In the genomic region with DNA sequence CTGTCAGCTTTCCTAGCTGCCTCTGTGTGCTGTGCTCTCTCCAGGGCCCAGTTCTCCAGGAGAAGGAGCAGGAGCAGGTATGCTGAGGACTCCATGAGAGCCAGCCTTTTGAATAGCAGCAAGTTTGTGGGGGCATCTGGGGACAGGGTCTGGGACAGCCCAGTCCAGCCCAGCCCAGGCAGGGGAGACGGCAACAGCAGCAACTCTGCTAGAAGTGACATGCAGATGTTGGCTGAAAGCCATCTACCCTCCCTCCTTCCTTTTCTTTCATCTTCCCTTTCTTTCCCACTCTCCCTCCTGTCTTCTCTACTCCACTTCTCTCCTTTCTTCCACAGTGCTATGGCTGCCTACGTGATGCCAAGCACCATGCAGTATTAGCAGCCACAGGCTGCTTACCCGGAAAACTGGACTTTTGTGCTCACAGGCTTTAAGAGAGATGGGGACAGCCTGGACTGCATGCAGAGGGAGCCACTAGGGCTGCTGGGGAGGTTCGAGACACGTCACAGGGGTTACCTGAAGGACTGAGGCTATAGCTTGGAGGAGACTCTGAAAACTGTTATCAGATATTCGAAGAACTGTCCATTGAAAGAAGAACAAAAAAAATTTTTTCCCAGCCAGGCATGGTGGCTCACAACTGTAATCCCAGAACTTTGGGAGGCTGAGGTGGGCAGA, we compare ENCODE assay signal across 19 cellular contexts. TPM values are rescaled to one million over a fixed set of nuclear protein-coding genes. Genes with fewer than 3 reads are reported as not detected.
DNase-seq lines count a peak whose midpoint lies in the region; ATAC-seq, FAIRE-seq and TF ChIP-seq lines count a peak whose summit lies in the region.
"Had no signal": no experiment of that assay in that cellular context is flagged by ENCODE, and none has a peak within 500 bp of the region (broad histone marks: within the 10 kb centered on the region; RNA-seq: fewer than 3 reads in every experiment).

No MANE protein-coding gene starts in this region.

- H3K9me3 Mint-ChIP-seq in T-helper 2 cell treated with Interferon-gamma antibody and Interleukin-4, amounts not matched to agents 5 μg/mL and 100 μg/mL, for 36 hours = peaks cover 12% of the 10 kb centered on the region
- H3K9me3 Mint-ChIP-seq in activated CD8-positive, alpha-beta T cell treated with anti-CD3 and anti-CD28 coated beads for 36 hours = no peaks in the 10 kb centered on the region
- H3K9me3 Mint-ChIP-seq in CD4-positive, alpha-beta T cell = no peaks in the 10 kb centered on the region
- H3K9me3 Mint-ChIP-seq: nephron progenitor cell had no signal

- H3K4me3 ChIP-seq in HCT116 (replicated peaks in 1 of 2; ENCODE audit: low read depth in 1 of 2, low read length in 2 of 2) = no peak overlapping the region
- no peak overlapping the region for H3K4me3 ChIP-seq in fibroblast of pulmonary artery (replicated peaks; ENCODE audit: low read depth, low read length)
- H3K4me3 ChIP-seq: lung, tibial artery had no signal

- H3K27me3 ChIP-seq in HCT116 (ENCODE audit: insufficient read depth, low read length) = peaks cover 3% of the 10 kb centered on the region; the same call in 1 of the 2 replicates
- no peaks in the 10 kb centered on the region for H3K27me3 ChIP-seq in CD4-positive, alpha-beta T cell (ENCODE audit: control insufficient read depth, insufficient read depth, low read length)
- H3K27me3 ChIP-seq: tibial artery had no signal

- H3K27ac Mint-ChIP-seq in T-helper 2 cell treated with Interferon-gamma antibody and Interleukin-4, amounts not matched to agents 5 μg/mL and 100 μg/mL, for 36 hours = peak overlapping the region; percentile 71
- peak overlapping the region; percentile 20 for H3K27ac Mint-ChIP-seq in activated CD8-positive, alpha-beta T cell treated with anti-CD3 and anti-CD28 coated beads for 36 hours
- no peak overlapping the region for H3K27ac Mint-ChIP-seq in CD4-positive, alpha-beta T cell
- H3K27ac Mint-ChIP-seq: nephron progenitor cell had no signal

- POLR2A ChIA-PET in HCT116 (lab: Charles Lee) = no interaction called here
- POLR2A ChIA-PET in activated CD8-positive, alpha-beta T cell treated with anti-CD3 and anti-CD28 coated beads for 36 hours (lab: Charles Lee) = interaction anchor here (0.6 to 3.3 kb wide), 7 partner anchors 13 to 794 kb away, joined by 3 to 23 read pairs (median 4); a partner anchor contains a TSS
- POLR2A ChIA-PET in CD4-positive, alpha-beta T cell (lab: Charles Lee) = interaction anchor here (1.3 to 1.4 kb wide), 2 partner anchors 24 to 49 kb away, joined by 4 to 7 read pairs; a partner anchor contains a TSS

- TF ChIP-seq CTCF in HCT116 (IDR thresholded peaks at IDR 0.05 in 2 of 3, conservative IDR thresholded peaks at IDR 0.05 in 1 of 3; ENCODE audit: borderline replicate concordance in 1 of 3, insufficient read depth in 1 of 3, low read depth in 2 of 3, low read length in 2 of 3) = no peak
- TF ChIP-seq CTCF in activated CD8-positive, alpha-beta T cell treated with anti-CD3 and anti-CD28 coated beads for 36 hours (IDR thresholded peaks at IDR 0.05) = no peak
- TF ChIP-seq CTCF in fibroblast of pulmonary artery (IDR thresholded peaks at IDR 0.05; ENCODE audit: low read length, missing control alignments) = no peak
- no peak for TF ChIP-seq CTCF in D721Med (IDR thresholded peaks at IDR 0.05; ENCODE audit: insufficient read depth, missing control alignments)
- TF ChIP-seq CTCF in CD4-positive, alpha-beta T cell (IDR thresholded peaks at IDR 0.05) = no peak

- peaks cover 0 to 7% of the 10 kb centered on the region in 2 experiments; a peak in 1 of 4 replicates for H3K4me1 ChIP-seq in HCT116 (ENCODE audit: control insufficient read depth in 1 of 2, insufficient read depth in 2 of 2, low read length in 2 of 2)
- H3K4me1 ChIP-seq: tibial artery had no signal

- no peak overlapping the region for H3K27ac ChIP-seq in HCT116 (ENCODE audit: low read depth, low read length)
- no peak overlapping the region for H3K27ac ChIP-seq in CD4-positive, alpha-beta T cell (ENCODE audit: low read depth, low read length)
- H3K27ac ChIP-seq: tibial artery had no signal

- no peaks in the 10 kb centered on the region for H3K27me3 Mint-ChIP-seq in T-helper 2 cell treated with Interferon-gamma antibody and Interleukin-4, amounts not matched to agents 5 μg/mL and 100 μg/mL, for 36 hours (ENCODE audit: low read depth)
- no peaks in the 10 kb centered on the region for H3K27me3 Mint-ChIP-seq in activated CD8-positive, alpha-beta T cell treated with anti-CD3 and anti-CD28 coated beads for 36 hours
- H3K27me3 Mint-ChIP-seq in CD4-positive, alpha-beta T cell = no peaks in the 10 kb centered on the region

- BruUV-seq in HCT116 (replicated peaks; lab: Mats Ljungman, UMichigan) = no TSS peak

- H3K36me3 ChIP-seq in HCT116 (ENCODE audit: control insufficient read depth in 1 of 2, insufficient read depth in 2 of 2, low read length in 2 of 2) = no peaks in the 10 kb centered on the region
- H3K36me3 ChIP-seq: tibial artery had no signal

- peaks cover 11% of the 10 kb centered on the region for H3K36me3 Mint-ChIP-seq in T-helper 2 cell treated with Interferon-gamma antibody and Interleukin-4, amounts not matched to agents 5 μg/mL and 100 μg/mL, for 36 hours (ENCODE audit: low read depth)
- H3K36me3 Mint-ChIP-seq in activated CD8-positive, alpha-beta T cell treated with anti-CD3 and anti-CD28 coated beads for 36 hours (ENCODE audit: low read depth) = no peaks in the 10 kb centered on the region
- H3K36me3 Mint-ChIP-seq in CD4-positive, alpha-beta T cell (ENCODE audit: low read depth) = no peaks in the 10 kb centered on the region

- intact Hi-C loops in HCT116 (cut with micrococcal nuclease) (no loop called here), sciatic nerve (cut with DNase I) (no loop called here)
- intact Hi-C loops in activated CD8-positive, alpha-beta T cell treated with anti-CD3 and anti-CD28 coated beads for 36 hours (cut with micrococcal nuclease) = loop anchor here (5.0 kb wide), 2 partner anchors 48 to 128 kb away; no protein-coding TSS in a partner anchor
- intact Hi-C loops in CD4-positive, alpha-beta T cell (cut with DNase I, micrococcal nuclease) = no loop called here

- no peak overlapping the region for H3K4me2 ChIP-seq in HCT116 (ENCODE audit: low read length)

- no peaks in the 10 kb centered on the region for H4K20me1 ChIP-seq in HCT116 (ENCODE audit: insufficient read depth)

- ATAC-seq in HCT116 (0 out of 2 replicates have a peak, but pooled peaks have one; percentile 29), sciatic nerve (no peak)
- ATAC-seq in activated CD8-positive, alpha-beta T cell treated with anti-CD3 and anti-CD28 coated beads for 36 hours = no peak
- ATAC-seq in CD4-positive, alpha-beta T cell (ENCODE audit: poor library complexity) = no peak

- CTCF ChIA-PET in HCT116 (lab: Charles Lee) = no interaction called here
- CTCF ChIA-PET in activated CD8-positive, alpha-beta T cell treated with anti-CD3 and anti-CD28 coated beads for 36 hours (lab: Charles Lee) = interaction anchor here (0.9 to 1.6 kb wide), 3 partner anchors 48 to 65 kb away, joined by 3 read pairs; no protein-coding TSS in a partner anchor
- CTCF ChIA-PET in CD4-positive, alpha-beta T cell (lab: Charles Lee) = no interaction called here

- no peak overlapping the region for H3K9ac ChIP-seq in HCT116 (ENCODE audit: low read length)

- H3K4me1 Mint-ChIP-seq in T-helper 2 cell treated with Interferon-gamma antibody and Interleukin-4, amounts not matched to agents 5 μg/mL and 100 μg/mL, for 36 hours (ENCODE audit: low read depth) = peaks cover 57% of the 10 kb centered on the region
- peaks cover 32% of the 10 kb centered on the region for H3K4me1 Mint-ChIP-seq in activated CD8-positive, alpha-beta T cell treated with anti-CD3 and anti-CD28 coated beads for 36 hours (ENCODE audit: low read depth)
- H3K4me1 Mint-ChIP-seq in CD4-positive, alpha-beta T cell (ENCODE audit: low read depth) = peaks cover 16% of the 10 kb centered on the region

- FAIRE-seq in D721Med (lab: Jason Lieb, UNC) = no peak
- FAIRE-seq: GM19239 had no signal

- no peak for TF ChIP-seq POLR2A in HCT116 (IDR thresholded peaks at IDR 0.05; ENCODE audit: borderline replicate concordance, extremely low read depth, insufficient read depth, insufficient read length)

- DNase-seq in T-helper 2 cell treated with Interferon-gamma antibody and Interleukin-4, amounts not matched to agents 5 μg/mL and 100 μg/mL, for 36 hours (ENCODE audit: low spot score) = no peak
- DNase-seq in T-helper 2 cell (no peak), HCT116 (ENCODE audit: low read depth, low spot score) (no peak), fibroblast of pulmonary artery (ENCODE audit: low read depth) (peak; percentile 39), D721Med (ENCODE audit: insufficient read length, low spot score) (no peak), sciatic nerve (ENCODE audit: low spot score) (no peak)
- no peak for DNase-seq in activated CD8-positive, alpha-beta T cell treated with anti-CD3 and anti-CD28 coated beads for 36 hours
- DNase-seq in CD4-positive, alpha-beta T cell = no peak
- DNase-seq: ACHN; activated gamma-delta T cell; COR-L47; effector CD4-positive, alpha-beta T cell; NCI-H2029 treated with DMSO at 0.1 percent for 48 hours; NCI-H82; nephron progenitor cell; stimulated activated CD4-positive, alpha-beta T cell treated with anti-CD3 and anti-CD28 coated beads, Interleukin-1b, Interleukin-23, amount 100 ng/mL, for 48 hours; tibial artery had no signal

- no peaks in the 10 kb centered on the region for H3K9me3 ChIP-seq in HCT116 (ENCODE audit: control insufficient read depth in 1 of 2, insufficient read depth in 1 of 2, low read depth in 1 of 2, low read length in 2 of 2)
- H3K9me3 ChIP-seq in CD4-positive, alpha-beta T cell (ENCODE audit: control insufficient read depth, low read length) = no peaks in the 10 kb centered on the region
- H3K9me3 ChIP-seq: tibial artery had no signal

- H3K79me2 ChIP-seq in HCT116 (ENCODE audit: insufficient read depth, low read length) = no peaks in the 10 kb centered on the region

- peak overlapping the region; percentile 43 for H3K4me3 Mint-ChIP-seq in T-helper 2 cell treated with Interferon-gamma antibody and Interleukin-4, amounts not matched to agents 5 μg/mL and 100 μg/mL, for 36 hours
- no peak overlapping the region for H3K4me3 Mint-ChIP-seq in activated CD8-positive, alpha-beta T cell treated with anti-CD3 and anti-CD28 coated beads for 36 hours
- no peak overlapping the region for H3K4me3 Mint-ChIP-seq in CD4-positive, alpha-beta T cell
- H3K4me3 Mint-ChIP-seq: nephron progenitor cell had no signal

- no peak for TF ChIP-seq RAD21 in HCT116 (IDR thresholded peaks at IDR 0.05; ENCODE audit: low read depth)

- H2AFZ ChIP-seq in HCT116 (ENCODE audit: low read depth, low read length, poor library complexity, severe bottlenecking) = no peak overlapping the region

- no peaks in the 10 kb centered on the region for H3K9me2 ChIP-seq in HCT116 (ENCODE audit: insufficient read depth)

- RAD21 ChIA-PET in HCT116 (lab: Charles Lee; ENCODE audit: low non-redundant PET in 1 of 2, low total read pairs in 2 of 2, uncharacterized antibody in 2 of 2, unreplicated experiment in 2 of 2) = no interaction called here

TF ChIP-seq in HCT116, 20 proteins besides CTCF, POLR2A, EP300 and RAD21 (continues in another document):
- TF ChIP-seq POLR2AphosphoS5 (IDR thresholded peaks at IDR 0.05; ENCODE audit: low read depth, low read length) = no peak
- TF ChIP-seq ZFX (IDR thresholded peaks at IDR 0.05) = no peak

RNA-seq across cellular contexts. Expression of a gene that starts 23.8 kb away (rescaled TPM):
- total RNA-seq in HCT116 (2021; ENCODE audit: unreplicated experiment) (365 TPM), sciatic nerve (209 TPM)
- 245 and 251 TPM in 2 replicates for polyA plus RNA-seq in HCT116 (2012)
- total RNA-seq in activated CD8-positive, alpha-beta T cell treated with anti-CD3 and anti-CD28 coated beads for 36 hours = 100 to 1,000 TPM; 341 to 368 TPM
- total RNA-seq in CD4-positive, alpha-beta T cell = 100 to 1,000 TPM in 1 of 2 experiments, 10 to 100 TPM in 1; 95.8 to 101 TPM
